Comparison of ENCODE assay signal across 11 cellular contexts in genomic region chr2:189109921-189110397, GRCh38.
DNase-seq lines count a peak whose midpoint lies in the region; ATAC-seq, FAIRE-seq and TF ChIP-seq lines count a peak whose summit lies in the region.
"Had no signal": no experiment of that assay in that cellular context is flagged by ENCODE, and none has a peak within 500 bp of the region (broad histone marks: within the 10 kb centered on the region; RNA-seq: fewer than 3 reads in every experiment).

No MANE protein-coding gene starts in this region.

- H3K4me3 ChIP-seq in A549 (no peak overlapping the region), SK-N-SH (ENCODE audit: low read depth in 2 of 2, low read length in 1 of 2) (no peak overlapping the region)

- H3K4me1 Mint-ChIP-seq in activated CD8-positive, alpha-beta T cell treated with anti-CD3 and anti-CD28 coated beads for 36 hours (ENCODE audit: low read depth): peaks cover 6% of the 10 kb centered on the region
- no peaks in the 10 kb centered on the region for H3K4me1 Mint-ChIP-seq in stimulated activated memory B cell treated with anti-CD40 and anti-IgM and Interleukin-4, amounts not matched to agents 10 μg/mL and 1 μg/mL and 100 μg/mL, for 72 hours

- H3F3A ChIP-seq in SK-N-SH (replicated peaks; ENCODE audit: insufficient read depth): peaks cover 53% of the 10 kb centered on the region

- FAIRE-seq in A549 (lab: Jason Lieb, UNC): no peak
- FAIRE-seq: GM12892 had no signal

- no peak overlapping the region for H3K4me3 Mint-ChIP-seq in activated CD8-positive, alpha-beta T cell treated with anti-CD3 and anti-CD28 coated beads for 36 hours
- H3K4me3 Mint-ChIP-seq in stimulated activated memory B cell treated with anti-CD40 and anti-IgM and Interleukin-4, amounts not matched to agents 10 μg/mL and 1 μg/mL and 100 μg/mL, for 72 hours: no peak overlapping the region
- H3K4me3 Mint-ChIP-seq: activated CD4-positive, alpha-beta memory T cell treated with anti-CD3 and anti-CD28 coated beads for 36 hours had no signal

- no peak for DNase-seq in A549 (ENCODE audit: low read depth in 1 of 2, low spot score in 1 of 2)
- DNase-seq in SK-N-SH: no peak
- no peak for DNase-seq in NCI-H1105 treated with DMSO at 0.1 percent for 48 hours (lab: John Stamatoyannopoulos, UW)
- no peak for DNase-seq in activated CD8-positive, alpha-beta T cell treated with anti-CD3 and anti-CD28 coated beads for 36 hours
- DNase-seq in T-helper 1 cell: no peak
- DNase-seq: activated CD4-positive, alpha-beta memory T cell treated with anti-CD3 and anti-CD28 coated beads for 36 hours; brain microvascular endothelial cell had no signal

- peak; percentile 64 to 65; a peak in 4 of 6 replicates for ATAC-seq in A549
- ATAC-seq in GM19455 (IDR thresholded peaks at IDR 0.05; ENCODE audit: unreplicated experiment): peak; percentile 73
- peak; percentile 95 for ATAC-seq in HG02970 (IDR thresholded peaks at IDR 0.05; ENCODE audit: low FRiP score, unreplicated experiment)
- no peak for ATAC-seq in activated CD8-positive, alpha-beta T cell treated with anti-CD3 and anti-CD28 coated beads for 36 hours
- ATAC-seq in stimulated activated memory B cell treated with anti-CD40 and anti-IgM and Interleukin-4, amounts not matched to agents 10 μg/mL and 1 μg/mL and 100 μg/mL, for 72 hours: no peak

- H3K27me3 ChIP-seq in SK-N-SH (ENCODE audit: insufficient read depth): no peaks in the 10 kb centered on the region
- H3K27me3 ChIP-seq: brain microvascular endothelial cell had no signal

- H4K20me1 ChIP-seq in SK-N-SH (ENCODE audit: insufficient read depth): no peaks in the 10 kb centered on the region

- H3K9me3 Mint-ChIP-seq in activated CD8-positive, alpha-beta T cell treated with anti-CD3 and anti-CD28 coated beads for 36 hours: no peaks in the 10 kb centered on the region
- no peaks in the 10 kb centered on the region for H3K9me3 Mint-ChIP-seq in stimulated activated memory B cell treated with anti-CD40 and anti-IgM and Interleukin-4, amounts not matched to agents 10 μg/mL and 1 μg/mL and 100 μg/mL, for 72 hours
- H3K9me3 Mint-ChIP-seq: activated CD4-positive, alpha-beta memory T cell treated with anti-CD3 and anti-CD28 coated beads for 36 hours had no signal

- TF ChIP-seq POLR2A in A549 (IDR thresholded peaks at IDR 0.05; ENCODE audit: low read length): no peak

- TF ChIP-seq CTCF in A549 (IDR thresholded peaks at IDR 0.05): no peak; the same call in 1 of the 3 replicates
- TF ChIP-seq CTCF in SK-N-SH (IDR thresholded peaks at IDR 0.05): 0 out of 2 replicates have a peak, but pooled peaks have one; percentile 16
- no peak for TF ChIP-seq CTCF in activated CD8-positive, alpha-beta T cell treated with anti-CD3 and anti-CD28 coated beads for 36 hours (IDR thresholded peaks at IDR 0.05)

- TF ChIP-seq RAD21 in A549 (conservative IDR thresholded peaks at IDR 0.05 in 1 of 2, IDR thresholded peaks at IDR 0.05 in 1 of 2): peak in 1 of 2 experiments; percentile 14; a peak in 2 of 5 replicates
- no peak for TF ChIP-seq RAD21 in SK-N-SH (IDR thresholded peaks at IDR 0.05; ENCODE audit: low read length)

- no peak overlapping the region for H3K9ac ChIP-seq in SK-N-SH

- H3K27me3 Mint-ChIP-seq in activated CD8-positive, alpha-beta T cell treated with anti-CD3 and anti-CD28 coated beads for 36 hours: no peaks in the 10 kb centered on the region
- no peaks in the 10 kb centered on the region for H3K27me3 Mint-ChIP-seq in stimulated activated memory B cell treated with anti-CD40 and anti-IgM and Interleukin-4, amounts not matched to agents 10 μg/mL and 1 μg/mL and 100 μg/mL, for 72 hours
- H3K27me3 Mint-ChIP-seq: activated CD4-positive, alpha-beta memory T cell treated with anti-CD3 and anti-CD28 coated beads for 36 hours had no signal

- CTCF ChIA-PET in A549 (lab: Yijun Ruan, JAX) (no interaction called here), SK-N-SH (lab: Yijun Ruan, JAX) (no interaction called here)
- CTCF ChIA-PET in activated CD8-positive, alpha-beta T cell treated with anti-CD3 and anti-CD28 coated beads for 36 hours (lab: Charles Lee): no interaction called here

- intact Hi-C loops in activated CD8-positive, alpha-beta T cell treated with anti-CD3 and anti-CD28 coated beads for 36 hours (cut with micrococcal nuclease): no loop called here

- TF ChIP-seq EP300 in A549 (IDR thresholded peaks at IDR 0.05) (no peak), SK-N-SH (IDR thresholded peaks at IDR 0.05; ENCODE audit: borderline replicate concordance in 1 of 2, low read depth in 1 of 2, low read length in 1 of 2) (peak in 1 of 2 experiments; percentile 63; a peak in 3 of 4 replicates)

- WGBS in A549 (ENCODE audit: missing lambda C conversion rate): 0% methylated on average over 2 of the region's 2 CpGs
- WGBS in SK-N-SH (ENCODE audit: low lambda C conversion rate): 17% methylated on average over 2 of the region's 2 CpGs

- no peak overlapping the region for H3K27ac Mint-ChIP-seq in activated CD8-positive, alpha-beta T cell treated with anti-CD3 and anti-CD28 coated beads for 36 hours
- H3K27ac Mint-ChIP-seq in stimulated activated memory B cell treated with anti-CD40 and anti-IgM and Interleukin-4, amounts not matched to agents 10 μg/mL and 1 μg/mL and 100 μg/mL, for 72 hours: no peak overlapping the region
- H3K27ac Mint-ChIP-seq: activated CD4-positive, alpha-beta memory T cell treated with anti-CD3 and anti-CD28 coated beads for 36 hours had no signal

- H3K36me3 ChIP-seq in SK-N-SH (replicated peaks in 1 of 2; ENCODE audit: control insufficient read depth in 1 of 2, insufficient read depth in 2 of 2, low read length in 1 of 2): peaks cover 2 to 18% of the 10 kb centered on the region in 2 experiments

- H3K9me3 ChIP-seq in A549 (no peaks in the 10 kb centered on the region), SK-N-SH (no peaks in the 10 kb centered on the region; the same call in 1 of the 2 replicates)

- peak overlapping the region; percentile 42 for H2AFZ ChIP-seq in SK-N-SH (ENCODE audit: low read depth)

- H3K79me2 ChIP-seq in SK-N-SH (ENCODE audit: insufficient read depth): peaks cover 5% of the 10 kb centered on the region; the same call in 1 of the 2 replicates

- no peaks in the 10 kb centered on the region for H3K36me3 Mint-ChIP-seq in activated CD8-positive, alpha-beta T cell treated with anti-CD3 and anti-CD28 coated beads for 36 hours (ENCODE audit: low read depth)
- no peaks in the 10 kb centered on the region for H3K36me3 Mint-ChIP-seq in stimulated activated memory B cell treated with anti-CD40 and anti-IgM and Interleukin-4, amounts not matched to agents 10 μg/mL and 1 μg/mL and 100 μg/mL, for 72 hours
- H3K36me3 Mint-ChIP-seq: activated CD4-positive, alpha-beta memory T cell treated with anti-CD3 and anti-CD28 coated beads for 36 hours had no signal

- peak overlapping the region; percentile 57 for H3K4me2 ChIP-seq in A549
- H3K4me2 ChIP-seq in SK-N-SH: 0 out of 2 replicates have a peak overlapping the region, but pooled peaks have one; percentile 23

- H3K4me1 ChIP-seq in A549 (peaks cover 86% of the 10 kb centered on the region), SK-N-SH (ENCODE audit: control insufficient read depth in 1 of 2, insufficient read depth in 2 of 2, low read depth in 1 of 2, low read length in 1 of 2) (peaks cover 6 to 18% of the 10 kb centered on the region in 2 experiments; a peak in 3 of 4 replicates)

- peak overlapping the region; percentile 30 to 72; a peak in 5 of 6 replicates for H3K27ac ChIP-seq in A549
- peak overlapping the region; percentile 66 to 84 for H3K27ac ChIP-seq in SK-N-SH (ENCODE audit: low read depth in 2 of 2, low read length in 1 of 2)
- H3K27ac ChIP-seq: brain microvascular endothelial cell had no signal

- H3K9me2 ChIP-seq in SK-N-SH: no peaks in the 10 kb centered on the region

- POLR2A ChIA-PET in A549 (lab: Yijun Ruan, JAX) (no interaction called here), SK-N-SH (lab: Yijun Ruan, JAX) (no interaction called here)
- POLR2A ChIA-PET in activated CD8-positive, alpha-beta T cell treated with anti-CD3 and anti-CD28 coated beads for 36 hours (lab: Charles Lee): no interaction called here

TF ChIP-seq in A549, 52 proteins besides CTCF, POLR2A, EP300 and RAD21 (continues in another document):
- TF ChIP-seq EHF (CRISPR knock-in tag; IDR thresholded peaks at IDR 0.05): no peak
- TF ChIP-seq BHLHE40 (IDR thresholded peaks at IDR 0.05; ENCODE audit: low read depth, low read length): no peak

TF ChIP-seq in SK-N-SH, 30 proteins besides CTCF, POLR2A, EP300 and RAD21:
- no peak for TF ChIP-seq MEF2A (IDR thresholded peaks at IDR 0.05; ENCODE audit: borderline replicate concordance, low read depth)
- TF ChIP-seq RXRA (IDR thresholded peaks at IDR 0.05; ENCODE audit: borderline replicate concordance, low read depth): peak; percentile 30; the same call in 1 of the 2 replicates
- peak; percentile 45 for TF ChIP-seq JUND (IDR thresholded peaks at IDR 0.05)
- no peak for TF ChIP-seq RFX5 (IDR thresholded peaks at IDR 0.05; ENCODE audit: low read length)
- no peak for TF ChIP-seq EZH2phosphoT487 (IDR thresholded peaks at IDR 0.05; ENCODE audit: borderline replicate concordance, low read depth)
- peak; percentile 77 for TF ChIP-seq PBX3 (IDR thresholded peaks at IDR 0.05)
- peak; percentile 24; the same call in 1 of the 2 replicates for TF ChIP-seq FOSL2 (IDR thresholded peaks at IDR 0.05; ENCODE audit: borderline replicate concordance, low read depth)
- TF ChIP-seq TCF12 (IDR thresholded peaks at IDR 0.05): peak; percentile 52
- no peak for TF ChIP-seq POLR2AphosphoS5 (IDR thresholded peaks at IDR 0.05; ENCODE audit: low read depth, low read length)
- TF ChIP-seq FOXM1 (IDR thresholded peaks at IDR 0.05; ENCODE audit: low read depth): 0 out of 2 replicates have a peak, but pooled peaks have one; percentile 32

Comparison
In these comparisons a context has a peak if more than half of its experiments do, and no peak if none do; other contexts are left out.
1. ATAC-seq: peak in A549 (2 of 2), GM19455 (single experiment) and HG02970 (single experiment); none in activated CD8-positive, alpha-beta T cell treated with anti-CD3 and anti-CD28 coated beads for 36 hours (single experiment) and stimulated activated memory B cell treated with anti-CD40 and anti-IgM and Interleukin-4, amounts not matched to agents 10 μg/mL and 1 μg/mL and 100 μg/mL, for 72 hours (single experiment).
2. Of the 12 proteins assayed by ChIP-seq in both A549 and SK-N-SH: peak only in A549: none; only in SK-N-SH: CTCF, FOSL2 and PBX3; in both: none; in neither: 7; mixed calls (peak in some experiments, not most) for 2.